ENCODE assay signal across 9 cellular contexts in genomic region chr1:61337471-61337870, GRCh38.
DNase-seq lines count a peak whose midpoint lies in the region; ATAC-seq and TF ChIP-seq lines count a peak whose summit lies in the region.
"Had no signal": no experiment of that assay in that cellular context is flagged by ENCODE, and none has a peak within 500 bp of the region (broad histone marks: within the 10 kb centered on the region; RNA-seq: fewer than 3 reads in every experiment).

No MANE protein-coding gene starts in this region.

- H3K9me2 ChIP-seq in GM23248 (ENCODE audit: insufficient read depth) = no peaks in the 10 kb centered on the region

- in situ Hi-C loops in GM23248 (cut with MboI) = loop anchor here (10.0 to 25.0 kb wide), 2 partner anchors 275 to 517 kb away; no protein-coding TSS in a partner anchor
- in situ Hi-C loops in HAP-1 (cut with MboI; ENCODE audit: low sequenced_read_pairs) = loop anchor here (25.0 kb wide), 1 partner anchor 275 kb away; no protein-coding TSS in a partner anchor

- H3K27ac ChIP-seq in GM23248 (peak overlapping the region; percentile 61), ascending aorta (peak overlapping the region; percentile 86 to 88), right cardiac atrium (ENCODE audit: low read length) (peak overlapping the region; percentile 99), rectal smooth muscle tissue (ENCODE audit: low read depth, low read length) (peak overlapping the region; percentile 62)

- peaks cover 17% of the 10 kb centered on the region for H3K4me1 ChIP-seq in GM23248 (ENCODE audit: insufficient read depth)
- peaks cover 3 to 39% of the 10 kb centered on the region in 2 donors for H3K4me1 ChIP-seq in ascending aorta
- peaks cover 22% of the 10 kb centered on the region for H3K4me1 ChIP-seq in right cardiac atrium (ENCODE audit: control insufficient read depth, insufficient read depth, low read length)
- H3K4me1 ChIP-seq in rectal smooth muscle tissue (ENCODE audit: control insufficient read depth, insufficient read depth, low read length) = peaks cover 19% of the 10 kb centered on the region
- H3K4me1 ChIP-seq in HAP-1 = peaks cover 24% of the 10 kb centered on the region

- TF ChIP-seq CTCF in ascending aorta (IDR thresholded peaks at IDR 0.05) = no peak

- H2AFZ ChIP-seq in GM23248 = peak overlapping the region; percentile 91

- H3K4me2 ChIP-seq in GM23248 (ENCODE audit: unreplicated experiment) = peak overlapping the region; percentile 90

- peaks cover 23% of the 10 kb centered on the region for H3F3A ChIP-seq in GM23248 (ENCODE audit: insufficient read depth)

- intact Hi-C loops in ascending aorta (cut with DNase I) = loop anchor here (2.0 to 10.0 kb wide), 4 partner anchors 51 to 365 kb away; no protein-coding TSS in a partner anchor
- intact Hi-C loops in right cardiac atrium (cut with DNase I) = loop anchor here in 3 of 4 donors (5.0 to 10.0 kb wide), 5 partner anchors 53 to 285 kb away; partner anchors contain the start of gene NFIA (in 2 of the 3)

- no peaks in the 10 kb centered on the region for H3K79me2 ChIP-seq in GM23248 (ENCODE audit: insufficient read depth)

- DNase-seq in GM23248 (peak; percentile 24), ascending aorta (ENCODE audit: low spot score in 2 of 2) (no peak), right cardiac atrium (no peak), HAP-1 (ENCODE audit: low spot score in 2 of 2) (no peak), NCI-H2227 (lab: John Stamatoyannopoulos, UW; ENCODE audit: unreplicated experiment) (no peak), T-helper 9 cell (no peak)
- DNase-seq in activated CD4-positive, CD25-positive, alpha-beta regulatory T cell treated with anti-CD3 and anti-CD28 coated beads, Interleukin-2, amount 50 U/mL, for 72 hours = no peak
- DNase-seq: activated CD4-positive, alpha-beta T cell treated with anti-CD3 and anti-CD28 coated beads, Interleukin-2, amount 50 U/mL, for 1 hour had no signal

- H3K27me3 ChIP-seq in GM23248 (replicated peaks; ENCODE audit: insufficient read depth) (no peaks in the 10 kb centered on the region), ascending aorta (no peaks in the 10 kb centered on the region), right cardiac atrium (ENCODE audit: control insufficient read depth, insufficient read depth) (no peaks in the 10 kb centered on the region), rectal smooth muscle tissue (ENCODE audit: control insufficient read depth, insufficient read depth, low read length) (no peaks in the 10 kb centered on the region), HAP-1 (ENCODE audit: low read depth) (no peaks in the 10 kb centered on the region)

- H3K36me3 ChIP-seq in GM23248 (ENCODE audit: low read depth) (no peaks in the 10 kb centered on the region), ascending aorta (peaks cover 0 to 7% of the 10 kb centered on the region in 2 donors), rectal smooth muscle tissue (ENCODE audit: control insufficient read depth, insufficient read depth, low read length) (no peaks in the 10 kb centered on the region), HAP-1 (replicated peaks) (no peaks in the 10 kb centered on the region)

- H4K20me1 ChIP-seq in GM23248 (ENCODE audit: insufficient read depth) = no peaks in the 10 kb centered on the region

- H3K9me3 ChIP-seq in GM23248 (ENCODE audit: low read depth) (no peaks in the 10 kb centered on the region), ascending aorta (no peaks in the 10 kb centered on the region), right cardiac atrium (ENCODE audit: control insufficient read depth, low read length) (no peaks in the 10 kb centered on the region), HAP-1 (no peaks in the 10 kb centered on the region)

- no peak for ATAC-seq in right cardiac atrium

- H3K9ac ChIP-seq in GM23248 = peak overlapping the region; percentile 74
- H3K9ac ChIP-seq in rectal smooth muscle tissue (ENCODE audit: low read length) = no peak overlapping the region

- H3K4me3 ChIP-seq in GM23248 (peak overlapping the region; percentile 71), ascending aorta (peak overlapping the region; percentile 27 to 54), right cardiac atrium (ENCODE audit: low read length) (no peak overlapping the region), rectal smooth muscle tissue (ENCODE audit: low read length) (no peak overlapping the region), HAP-1 (no peak overlapping the region)

- 4 to 15% methylated on average over 1 of the region's 1 CpG for WGBS in GM23248 (ENCODE audit: low coverage in 1 of 2, low lambda C conversion rate in 2 of 2, missing lambda C conversion rate in 2 of 2), 2 experiments
- WGBS in right cardiac atrium = 40% methylated on average over 1 of the region's 1 CpG

Comparison
In these comparisons a context has a peak if more than half of its experiments do, and no peak if none do; other contexts are left out.
1. H3K4me3 ChIP-seq: peak in GM23248 (single experiment) and ascending aorta (2 of 2); none in right cardiac atrium (single experiment), rectal smooth muscle tissue (single experiment) and HAP-1 (single experiment).
2. Peak in every context shown above with its lines, with median percentiles within 50 percentile points of each other: H3K27ac ChIP-seq.